In genomic region chr4:184462724-184463123, GRCh38 we compare ENCODE assay signal across 1 cellular context.
TF ChIP-seq lines count a peak whose summit lies in the region.

No MANE protein-coding gene starts in this region.

TF ChIP-seq in liver, 16 proteins besides CTCF, POLR2A, EP300 and RAD21 (continued from another document):
- TF ChIP-seq REST (IDR thresholded peaks at IDR 0.05) (no peak), EGR1 (IDR thresholded peaks at IDR 0.05; ENCODE audit: low read depth in 2 of 2) (peak in 1 of 2 donors; percentile 14), HNF4G (IDR thresholded peaks at IDR 0.05) (peak; percentile 31), HNF4A (conservative IDR thresholded peaks at IDR 0.05) (peak; percentile 64 to 75), ZBTB33 (IDR thresholded peaks at IDR 0.05) (peak; percentile 30), YY1 (IDR thresholded peaks at IDR 0.05) (no peak), TAF1 (conservative IDR thresholded peaks at IDR 0.05) (no peak), GABPA (IDR thresholded peaks at IDR 0.05 in 1 of 2, conservative IDR thresholded peaks at IDR 0.05 in 1 of 2) (no peak), NR2F2 (IDR thresholded peaks at IDR 0.05) (no peak), FOXA2 (IDR thresholded peaks at IDR 0.05) (peak; percentile 36), SP1 (IDR thresholded peaks at IDR 0.05) (peak; percentile 40), JUND (IDR thresholded peaks at IDR 0.05) (peak in 1 of 2 donors; percentile 24)
